8 cellular contexts compared by ENCODE assay signal in the genomic region with DNA sequence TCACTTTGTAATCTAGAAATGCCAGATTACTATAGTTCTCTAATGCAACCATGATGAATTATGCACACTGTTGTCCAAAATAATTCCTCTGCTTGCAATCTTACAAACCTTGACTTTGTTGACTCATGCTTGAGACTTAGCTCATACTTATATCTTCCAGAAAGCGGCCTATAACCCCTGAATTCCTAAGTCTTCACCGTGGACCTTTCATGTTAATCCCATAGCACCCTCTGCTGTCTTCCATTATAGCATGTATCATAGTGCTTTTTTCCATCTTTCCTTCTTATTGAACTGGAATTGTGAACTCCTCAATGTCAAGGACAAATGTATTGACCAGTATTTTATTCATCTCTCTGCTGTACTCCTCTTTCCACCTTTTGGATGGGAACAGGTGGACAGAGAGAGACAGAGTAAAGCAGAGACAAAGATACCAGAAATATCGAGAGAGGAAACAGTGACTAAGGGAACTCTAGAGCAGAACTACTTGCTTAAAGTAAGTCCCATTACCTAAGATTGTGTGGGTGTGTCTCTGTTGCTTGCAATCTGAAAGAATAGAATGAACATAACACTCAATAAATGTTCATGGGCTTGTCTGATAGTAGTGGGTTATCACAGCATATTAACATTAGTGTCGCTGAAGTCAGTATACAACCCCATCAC.
A peak's percentile ranks its signal among the peaks of the same experiment; 100 is the strongest.
DNase-seq lines count a peak whose midpoint lies in the region; ATAC-seq, FAIRE-seq and TF ChIP-seq lines count a peak whose summit lies in the region.

No MANE protein-coding gene starts in this region.

- TF ChIP-seq CTCF in esophagus squamous epithelium (IDR thresholded peaks at IDR 0.05) (peak in 5 of 6 experiments; percentile 16 to 55 (median 43)), pancreas (IDR thresholded peaks at IDR 0.05) (peak in 2 of 4 donors; percentile 18 to 29), GM20000 (IDR thresholded peaks at IDR 0.05; ENCODE audit: extremely low read depth, missing control alignments) (no peak)

- FAIRE-seq in pancreas (lab: Jason Lieb, UNC), result peak; percentile 85

- H3K36me3 ChIP-seq in esophagus squamous epithelium (no peaks in the 10 kb centered on the region), pancreas (no peaks in the 10 kb centered on the region)

- H3K27me3 ChIP-seq in esophagus squamous epithelium, result peaks cover 0 to 3% (median 0%) of the 10 kb centered on the region in 4 donors
- H3K27me3 ChIP-seq in pancreas, result no peaks in the 10 kb centered on the region

- H3K27ac ChIP-seq in esophagus squamous epithelium (no peak overlapping the region), pancreas (no peak overlapping the region)

- ATAC-seq in pancreas (peak; percentile 68 to 93 (median 91)), GM19328 (IDR thresholded peaks at IDR 0.05; ENCODE audit: unreplicated experiment) (no peak), GM19035 (IDR thresholded peaks at IDR 0.05; ENCODE audit: unreplicated experiment) (no peak)

- peak; percentile 56 for DNase-seq in GM03348 (ENCODE audit: low spot score)
- peak; percentile 51 for DNase-seq in NCI-H748 (lab: John Stamatoyannopoulos, UW; ENCODE audit: unreplicated experiment)
- no peak for DNase-seq in esophagus squamous epithelium (lab: John Stamatoyannopoulos, UW)
- peak in 1 of 6 donors; percentile 11 for DNase-seq in pancreas
- DNase-seq in GM20000 (ENCODE audit: low spot score), result no peak
- no peak for DNase-seq in stimulated activated CD4-positive, alpha-beta T cell treated with anti-CD3 and anti-CD28 coated beads, Interleukin-15, amount 100 ng/mL, for 24 hours

- H3K9me3 ChIP-seq in esophagus squamous epithelium (no peaks in the 10 kb centered on the region), pancreas (no peaks in the 10 kb centered on the region)

- no peak overlapping the region for H3K4me3 ChIP-seq in esophagus squamous epithelium
- no peak overlapping the region for H3K4me3 ChIP-seq in pancreas

- peaks cover 0 to 24% (median 4%) of the 10 kb centered on the region in 3 donors for H3K4me1 ChIP-seq in esophagus squamous epithelium
- no peaks in the 10 kb centered on the region for H3K4me1 ChIP-seq in pancreas

- TF ChIP-seq POLR2A in esophagus squamous epithelium (IDR thresholded peaks at IDR 0.05), result no peak

- WGBS in esophagus squamous epithelium, 2 donors, result 54 to 58% methylated on average over 4 of the region's 4 CpGs
- 45 to 51% methylated on average over 4 of the region's 4 CpGs for WGBS in pancreas, 2 donors

- intact Hi-C loops in esophagus squamous epithelium (cut with DNase I), result loop anchor here (10.0 kb wide), 1 partner anchor 160 kb away; no protein-coding TSS in a partner anchor
- intact Hi-C loops in pancreas (cut with DNase I), result loop anchor here in 2 of 3 donors (5.0 to 10.0 kb wide), 2 partner anchors 160 to 163 kb away; no protein-coding TSS in a partner anchor

Comparison
In these comparisons a context has a peak if more than half of its experiments do, and no peak if none do; other contexts are left out.
1. DNase-seq: peak in GM03348 (single experiment) and NCI-H748 (single experiment); none in esophagus squamous epithelium (single experiment), GM20000 (single experiment) and stimulated activated CD4-positive, alpha-beta T cell treated with anti-CD3 and anti-CD28 coated beads, Interleukin-15, amount 100 ng/mL, for 24 hours (single experiment).
2. ATAC-seq: peak in pancreas (4 of 4); none in GM19328 (single experiment) and GM19035 (single experiment).